ENCODE assay signal across 11 cellular contexts in the genomic region with DNA sequence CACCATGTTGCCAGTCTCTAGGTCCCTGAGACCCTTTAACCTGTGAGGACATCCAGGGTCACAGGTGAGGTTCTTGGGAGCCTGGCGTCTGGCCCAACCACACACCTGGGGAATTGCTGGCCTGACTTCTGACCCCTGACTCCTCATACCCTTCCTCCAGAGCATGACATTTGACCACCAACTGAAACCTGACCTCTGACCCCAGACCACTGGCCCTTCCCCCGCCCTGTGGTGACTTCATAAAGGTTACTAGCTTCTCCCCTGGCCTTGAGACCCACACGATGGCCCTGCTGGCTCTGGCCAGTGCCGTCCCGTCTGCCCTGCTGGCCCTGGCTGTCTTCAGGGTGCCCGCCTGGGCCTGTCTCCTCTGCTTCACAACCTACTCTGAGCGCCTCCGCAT. TPM values are rescaled to one million over a fixed set of nuclear protein-coding genes. Genes with fewer than 3 reads are reported as not detected.
DNase-seq lines count a peak whose midpoint lies in the region; ATAC-seq and TF ChIP-seq lines count a peak whose summit lies in the region.
"Had no signal": no experiment of that assay in that cellular context is flagged by ENCODE, and none has a peak within 500 bp of the region (broad histone marks: within the 10 kb centered on the region; RNA-seq: fewer than 3 reads in every experiment).

A gene with protein sequence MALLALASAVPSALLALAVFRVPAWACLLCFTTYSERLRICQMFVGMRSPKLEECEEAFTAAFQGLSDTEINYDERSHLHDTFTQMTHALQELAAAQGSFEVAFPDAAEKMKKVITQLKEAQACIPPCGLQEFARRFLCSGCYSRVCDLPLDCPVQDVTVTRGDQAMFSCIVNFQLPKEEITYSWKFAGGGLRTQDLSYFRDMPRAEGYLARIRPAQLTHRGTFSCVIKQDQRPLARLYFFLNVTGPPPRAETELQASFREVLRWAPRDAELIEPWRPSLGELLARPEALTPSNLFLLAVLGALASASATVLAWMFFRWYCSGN (plus strand): TSS at position 85 of the 400 bp plus-strand sequence. CDS start 197 bp downstream, at position 282.

- H3K27me3 ChIP-seq in AG04450 (ENCODE audit: control insufficient read depth, insufficient read depth, low read length): no peaks in the 10 kb centered on the region

- H3K36me3 Mint-ChIP-seq in T-helper 17 cell (ENCODE audit: low read depth) (peaks cover 14% of the 10 kb centered on the region), osteocyte (ENCODE audit: unreplicated experiment) (peaks cover 39% of the 10 kb centered on the region)

- H3K27ac Mint-ChIP-seq in T-helper 17 cell: peak within 1 kb of the TSS; percentile 96
- H3K27ac Mint-ChIP-seq in osteocyte (ENCODE audit: unreplicated experiment): peak within 1 kb of the TSS; percentile 61

- peaks cover 35% of the 10 kb centered on the region for H3K4me1 Mint-ChIP-seq in T-helper 17 cell
- peaks cover 40% of the 10 kb centered on the region for H3K4me1 Mint-ChIP-seq in osteocyte (ENCODE audit: unreplicated experiment)

- CTCF ChIA-PET in AG04450 (lab: Charles Lee): no interaction called here

- H3K27me3 Mint-ChIP-seq in T-helper 17 cell: no peaks in the 10 kb centered on the region
- no peaks in the 10 kb centered on the region for H3K27me3 Mint-ChIP-seq in osteocyte (ENCODE audit: unreplicated experiment)

- no peak within 1 kb of the TSS for H3K27ac ChIP-seq in AG04450 (ENCODE audit: low read depth, low read length)

- H3K9me3 ChIP-seq in AG04450 (ENCODE audit: control insufficient read depth, insufficient read depth, low read length) (no peaks in the 10 kb centered on the region), T-helper 17 cell (ENCODE audit: control insufficient read depth, low read length, poor library complexity, severe bottlenecking) (no peaks in the 10 kb centered on the region)

- no peak for ATAC-seq in T-helper 17 cell

- H3K9me3 Mint-ChIP-seq in osteocyte (ENCODE audit: unreplicated experiment): no peaks in the 10 kb centered on the region

- TF ChIP-seq CTCF in AG04450 (IDR thresholded peaks at IDR 0.05; ENCODE audit: low read depth, low read length) (no peak), fibroblast of the aortic adventitia (IDR thresholded peaks at IDR 0.05; ENCODE audit: insufficient read depth, low read length) (no peak), osteocyte (IDR thresholded peaks at IDR 0.05) (no peak)

- POLR2A ChIA-PET in AG04450 (lab: Yijun Ruan, JAX): interaction anchor here (0.5 kb wide), 1 partner anchor 16 kb away, joined by 7 read pairs; no protein-coding TSS in a partner anchor

- peak within 1 kb of the TSS; percentile 68 for H3K4me3 Mint-ChIP-seq in T-helper 17 cell
- H3K4me3 Mint-ChIP-seq in osteocyte (ENCODE audit: unreplicated experiment): peak within 1 kb of the TSS; percentile 92

- DNase-seq in AG04450 (ENCODE audit: low read depth, low spot score): no peak
- no peak for DNase-seq in T-helper 17 cell
- no peak for DNase-seq in fibroblast of the aortic adventitia (ENCODE audit: low read depth)
- peak; percentile 78 for DNase-seq in osteocyte (ENCODE audit: extremely low spot score, unreplicated experiment)
- no peak for DNase-seq in NCI-H128 (lab: John Stamatoyannopoulos, UW; ENCODE audit: unreplicated experiment)
- DNase-seq in DMS 273 (lab: John Stamatoyannopoulos, UW; ENCODE audit: unreplicated experiment): no peak
- no peak for DNase-seq in stimulated activated CD4-positive, alpha-beta T cell treated with anti-CD3 and anti-CD28 coated beads, Interleukin-1b, Interleukin-23, amount 100 ng/mL, for 48 hours
- DNase-seq in COR-L47 (lab: John Stamatoyannopoulos, UW): no peak
- DNase-seq: islet precursor cell, NCI-H2081, T1000 had no signal

- H3K4me3 ChIP-seq in AG04450 (ENCODE audit: low read depth, low read length): peak within 1 kb of the TSS; percentile 96
- peak within 1 kb of the TSS; percentile 97 for H3K4me3 ChIP-seq in fibroblast of the aortic adventitia (ENCODE audit: low read depth, low read length)

RNA-seq across cellular contexts. Expression of the gene that starts here (rescaled TPM):
- 3.5 and 5.6 TPM in 2 replicates for polyA plus RNA-seq in AG04450 (2011; rRNA removed)
- polyA minus RNA-seq in AG04450 (2011; rRNA and poly(A)+ RNA removed): 2.9 and 5.8 TPM in 2 replicates
- 1 to 10 TPM; 4.3 to 6.4 TPM for total RNA-seq in T-helper 17 cell
- 5.3 and 8.5 TPM in 2 replicates for total RNA-seq in fibroblast of the aortic adventitia (ENCODE audit: low replicate concordance)
- total RNA-seq in osteocyte: 32.2 and 36.9 TPM in 2 replicates
